8 cellular contexts compared by ENCODE assay signal in the genomic region with DNA sequence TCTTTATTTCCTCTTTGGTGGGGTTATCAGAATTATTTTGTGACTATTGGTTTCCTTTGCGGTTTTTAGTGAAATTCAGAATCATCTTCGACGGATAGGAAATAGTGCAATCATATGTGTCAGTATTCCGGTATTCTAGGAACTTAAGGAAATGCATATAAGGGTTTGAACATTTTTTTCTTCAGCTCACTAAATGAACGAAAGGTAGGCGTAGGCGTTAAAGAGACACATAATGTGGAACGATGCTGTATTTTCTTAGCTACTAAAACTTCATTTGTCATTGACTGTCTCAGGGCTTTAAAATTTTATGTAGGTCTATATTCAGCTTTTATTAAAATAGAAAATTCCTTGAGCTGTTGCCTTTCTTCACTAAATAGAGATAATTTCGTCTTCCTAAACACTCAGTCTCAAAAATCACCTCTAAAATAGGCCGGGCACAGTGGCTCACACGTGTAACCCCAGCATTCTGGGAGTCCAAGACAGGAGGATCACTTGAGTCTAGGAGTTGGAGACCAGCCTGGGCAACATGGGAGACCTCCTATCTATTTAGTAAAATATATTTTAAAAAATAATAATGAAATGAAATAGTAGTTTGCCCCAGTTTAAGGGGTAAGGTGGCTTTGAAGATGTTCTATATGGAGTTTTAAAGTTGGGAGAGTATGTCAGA. TPM values are rescaled to one million over a fixed set of nuclear protein-coding genes. Genes with fewer than 3 reads are reported as not detected.
DNase-seq lines count a peak whose midpoint lies in the region; ATAC-seq and TF ChIP-seq lines count a peak whose summit lies in the region.

No MANE protein-coding gene starts in this region.

- peak overlapping the region; percentile 82 for H3K27ac ChIP-seq in CD8-positive, alpha-beta memory T cell (ENCODE audit: low read depth, low read length)
- H3K27ac ChIP-seq in colonic mucosa = peak overlapping the region; percentile 90

- intact Hi-C loops in colonic mucosa (cut with DNase I) = no loop called here

- peaks cover 0 to 11% (median 0%) of the 10 kb centered on the region in 3 donors for H3K36me3 Mint-ChIP-seq in CD8-positive, alpha-beta memory T cell
- no peaks in the 10 kb centered on the region for H3K36me3 Mint-ChIP-seq in neural crest cell (ENCODE audit: low read depth)

- H3K4me1 Mint-ChIP-seq in CD8-positive, alpha-beta memory T cell = peaks cover 55 to 65% (median 55%) of the 10 kb centered on the region in 3 donors
- H3K4me1 Mint-ChIP-seq in neural crest cell = peaks cover 32% of the 10 kb centered on the region

- no peaks in the 10 kb centered on the region for H3K9me3 Mint-ChIP-seq in CD8-positive, alpha-beta memory T cell
- H3K9me3 Mint-ChIP-seq in neural crest cell = no peaks in the 10 kb centered on the region

- in situ Hi-C loops in KBM-7 (cut with MboI; ENCODE audit: low pct_unique_long_range_greater_than_20kb, low sequenced_read_pairs) = no loop called here

- POLR2A ChIA-PET in CD8-positive, alpha-beta memory T cell (lab: Charles Lee) = interaction anchor here (1.5 to 2.6 kb wide), 2 partner anchors 17 to 101 kb away, joined by 6 to 8 read pairs; a partner anchor contains a TSS

- peaks cover 39% of the 10 kb centered on the region for H3K4me1 ChIP-seq in CD8-positive, alpha-beta memory T cell (ENCODE audit: insufficient read depth, low read length)
- no peaks in the 10 kb centered on the region for H3K4me1 ChIP-seq in NT2/D1 (ENCODE audit: insufficient read depth, insufficient read length)
- H3K4me1 ChIP-seq in colonic mucosa = no peaks in the 10 kb centered on the region

- H3K36me3 ChIP-seq in CD8-positive, alpha-beta memory T cell (ENCODE audit: insufficient read depth, low read length) = no peaks in the 10 kb centered on the region
- no peaks in the 10 kb centered on the region for H3K36me3 ChIP-seq in NT2/D1 (ENCODE audit: insufficient read depth, insufficient read length, low read length)
- H3K36me3 ChIP-seq in colonic mucosa = no peaks in the 10 kb centered on the region

- H3K4me3 Mint-ChIP-seq in CD8-positive, alpha-beta memory T cell = peak overlapping the region; percentile 86 to 97 (median 96)
- peak overlapping the region; percentile 96 for H3K4me3 Mint-ChIP-seq in neural crest cell

- ATAC-seq in GM18511 (IDR thresholded peaks at IDR 0.05; ENCODE audit: unreplicated experiment) (no peak), GM21717 (IDR thresholded peaks at IDR 0.05; ENCODE audit: unreplicated experiment) (no peak)

- H3K27ac Mint-ChIP-seq in CD8-positive, alpha-beta memory T cell = peak overlapping the region; percentile 88 to 99 (median 98)
- H3K27ac Mint-ChIP-seq in neural crest cell (ENCODE audit: unreplicated experiment) = no peak overlapping the region

- H3K9ac ChIP-seq in NT2/D1 (ENCODE audit: insufficient read length, low read depth) = no peak overlapping the region
- H3K9ac ChIP-seq in colonic mucosa (ENCODE audit: low read depth in 2 of 2, low read length in 2 of 2) = peak overlapping the region in 1 of 2 donors; percentile 95

- CTCF ChIA-PET in CD8-positive, alpha-beta memory T cell (lab: Charles Lee) = interaction anchor here (0.6 to 3.9 kb wide), 6 partner anchors 10 to 190 kb away, joined by 3 to 46 read pairs (median 6); a partner anchor contains a TSS

- H3K27me3 ChIP-seq in CD8-positive, alpha-beta memory T cell (ENCODE audit: insufficient read depth, low read length, poor library complexity, severe bottlenecking) = no peaks in the 10 kb centered on the region
- H3K27me3 ChIP-seq in NT2/D1 (ENCODE audit: insufficient read depth, insufficient read length) (no peaks in the 10 kb centered on the region), colonic mucosa (no peaks in the 10 kb centered on the region)

- no peaks in the 10 kb centered on the region for H3K9me3 ChIP-seq in CD8-positive, alpha-beta memory T cell (ENCODE audit: low read length)
- H3K9me3 ChIP-seq in NT2/D1 (ENCODE audit: insufficient read depth, low read length) = no peaks in the 10 kb centered on the region
- no peaks in the 10 kb centered on the region for H3K9me3 ChIP-seq in colonic mucosa

- TF ChIP-seq CTCF in colonic mucosa (IDR thresholded peaks at IDR 0.05) (no peak), neural crest cell (conservative IDR thresholded peaks at IDR 0.05) (no peak)

- H3K4me3 ChIP-seq in CD8-positive, alpha-beta memory T cell (ENCODE audit: low read length) = peak overlapping the region; percentile 67
- H3K4me3 ChIP-seq in NT2/D1 (ENCODE audit: insufficient read length, low read depth) = peak overlapping the region; percentile 77
- peak overlapping the region; percentile 88 for H3K4me3 ChIP-seq in colonic mucosa

- DNase-seq in CD8-positive, alpha-beta memory T cell = no peak
- DNase-seq in NT2/D1 (ENCODE audit: low read depth, low spot score) = no peak
- DNase-seq in colonic mucosa = no peak
- no peak for DNase-seq in neural crest cell (ENCODE audit: low read depth, low spot score)
- DNase-seq in KBM-7 = no peak
- no peak for DNase-seq in HK-2 (ENCODE audit: unreplicated experiment)

- H3K27me3 Mint-ChIP-seq in CD8-positive, alpha-beta memory T cell = peaks cover 0 to 3% of the 10 kb centered on the region in 2 donors
- H3K27me3 Mint-ChIP-seq in neural crest cell (ENCODE audit: low read depth) = no peaks in the 10 kb centered on the region

RNA-seq across cellular contexts. Expression of a gene that starts 1.5 kb away (rescaled TPM):
- total RNA-seq in CD8-positive, alpha-beta memory T cell = 10 to 100 TPM; 19.0 to 21.4 TPM
- 3.0 TPM for polyA plus RNA-seq in CD8-positive, alpha-beta memory T cell
- total RNA-seq in colonic mucosa (10 to 100 TPM; 56.3 to 83.4 TPM), neural crest cell (54.7 and 58.7 TPM in 2 replicates)
